In genomic region chr4:40333921-40334352, GRCh38 we compare ENCODE assay signal across 8 cellular contexts. TPM values are rescaled to one million over a fixed set of nuclear protein-coding genes. Genes with fewer than 3 reads are reported as not detected.
A peak's percentile ranks its signal among the peaks of the same experiment; 100 is the strongest.
DNase-seq lines count a peak whose midpoint lies in the region; ATAC-seq and TF ChIP-seq lines count a peak whose summit lies in the region.

No MANE protein-coding gene starts in this region.

- H3K9ac ChIP-seq in HUES64 (ENCODE audit: low read depth, low read length): no peak overlapping the region

- no peak overlapping the region for H3K27ac Mint-ChIP-seq in activated naive CD8-positive, alpha-beta T cell treated with anti-CD3 and anti-CD28 coated beads, Interleukin-2, amount 50 U/mL, for 24 hours

- no peaks in the 10 kb centered on the region for H3K9me3 Mint-ChIP-seq in activated naive CD8-positive, alpha-beta T cell treated with anti-CD3 and anti-CD28 coated beads, Interleukin-2, amount 50 U/mL, for 24 hours

- peak overlapping the region; percentile 26; the same call in 1 of the 2 replicates for H3K27ac ChIP-seq in HUES64 (ENCODE audit: low read depth, low read length)
- H3K27ac ChIP-seq in SJCRH30: no peak overlapping the region

- DNase-seq in AG10803 (ENCODE audit: low read depth) (peak; percentile 87), SJCRH30 (peak; percentile 38 to 64), head of caudate nucleus (peak in 38 of 42 donors; percentile 8 to 80 (median 48)), NCI-H446 treated with DMSO at 0.1 percent for 48 hours (lab: John Stamatoyannopoulos, UW) (no peak)
- DNase-seq in activated naive CD8-positive, alpha-beta T cell treated with anti-CD3 and anti-CD28 coated beads, Interleukin-2, amount 50 U/mL, for 24 hours: no peak

- no peaks in the 10 kb centered on the region for H3K9me3 ChIP-seq in HUES64 (ENCODE audit: insufficient read depth, low read depth, low read length)
- no peaks in the 10 kb centered on the region for H3K9me3 ChIP-seq in SJCRH30 (replicated peaks)

- 81% methylated on average over 8 of the region's 8 CpGs for WGBS in HUES64

- H3K36me3 ChIP-seq in HUES64 (ENCODE audit: insufficient read depth, low read length) (no peaks in the 10 kb centered on the region), SJCRH30 (no peaks in the 10 kb centered on the region)

- H3K4me3 ChIP-seq in AG10803 (ENCODE audit: low read length) (no peak overlapping the region), HUES64 (ENCODE audit: low read length) (no peak overlapping the region), SJCRH30 (no peak overlapping the region)

- H3K4me1 ChIP-seq in HUES64 (ENCODE audit: insufficient read depth, low read length): peaks cover 26% of the 10 kb centered on the region
- H3K4me1 ChIP-seq in SJCRH30: peaks cover 12% of the 10 kb centered on the region; the same call in 1 of the 2 replicates

- H3K27me3 ChIP-seq in HUES64 (ENCODE audit: insufficient read depth, low read length) (no peaks in the 10 kb centered on the region), SJCRH30 (no peaks in the 10 kb centered on the region)

- ATAC-seq in HG03139 (IDR thresholded peaks at IDR 0.05; ENCODE audit: unreplicated experiment): no peak
- ATAC-seq in activated naive CD8-positive, alpha-beta T cell treated with anti-CD3 and anti-CD28 coated beads, Interleukin-2, amount 50 U/mL, for 24 hours: no peak
- ATAC-seq in HG03342 (IDR thresholded peaks at IDR 0.05; ENCODE audit: unreplicated experiment): no peak

- no peak overlapping the region for H3K4me3 Mint-ChIP-seq in activated naive CD8-positive, alpha-beta T cell treated with anti-CD3 and anti-CD28 coated beads, Interleukin-2, amount 50 U/mL, for 24 hours

- H3K27me3 Mint-ChIP-seq in activated naive CD8-positive, alpha-beta T cell treated with anti-CD3 and anti-CD28 coated beads, Interleukin-2, amount 50 U/mL, for 24 hours: peaks cover under 1% of the 10 kb centered on the region

- intact Hi-C loops in head of caudate nucleus (cut with DNase I): no loop called here

- no peak for TF ChIP-seq CTCF in AG10803 (conservative IDR thresholded peaks at IDR 0.05; ENCODE audit: low read length)

- no peaks in the 10 kb centered on the region for H3K36me3 Mint-ChIP-seq in activated naive CD8-positive, alpha-beta T cell treated with anti-CD3 and anti-CD28 coated beads, Interleukin-2, amount 50 U/mL, for 24 hours (ENCODE audit: low read depth)

- H3K4me1 Mint-ChIP-seq in activated naive CD8-positive, alpha-beta T cell treated with anti-CD3 and anti-CD28 coated beads, Interleukin-2, amount 50 U/mL, for 24 hours: no peaks in the 10 kb centered on the region

RNA-seq across cellular contexts. Expression of gene CHRNA9, which starts 1.2 kb away (rescaled TPM):
- polyA plus RNA-seq in HUES64 (2013, experiment 1 of 2): 2.7 TPM
- 3.0 TPM for polyA plus RNA-seq in HUES64 (2013, experiment 2 of 2)
- total RNA-seq in SJCRH30 (2014; rRNA removed; shearing (Covaris generic)): 0.08 and 0.51 TPM in 2 replicates

Comparison
In these comparisons a context has a peak if more than half of its experiments do, and no peak if none do; other contexts are left out.
1. DNase-seq: peak in AG10803 (single experiment), SJCRH30 (2 of 2) and head of caudate nucleus (38 of 42); none in activated naive CD8-positive, alpha-beta T cell treated with anti-CD3 and anti-CD28 coated beads, Interleukin-2, amount 50 U/mL, for 24 hours (single experiment) and NCI-H446 treated with DMSO at 0.1 percent for 48 hours (single experiment).